30 cellular contexts compared by ENCODE assay signal in genomic region chr3:32282578-32282977, GRCh38. TPM values are rescaled to one million over a fixed set of nuclear protein-coding genes. Genes with fewer than 3 reads are reported as not detected.
"Had no signal": no experiment of that assay in that cellular context is flagged by ENCODE, and none has a peak within 500 bp of the region (broad histone marks: within the 10 kb centered on the region; RNA-seq: fewer than 3 reads in every experiment).

No MANE protein-coding gene starts in this region.

- H3K27me3 ChIP-seq: adrenal gland, ascending aorta, cardiac muscle cell, colonic mucosa, dorsolateral prefrontal cortex, esophagus squamous epithelium, left lung, neural progenitor cell, testis, uterus had no signal

- H3K36me3 Mint-ChIP-seq: activated CD8-positive, alpha-beta memory T cell treated with anti-CD3 and anti-CD28 coated beads, Interleukin-2, amount 10 ng/mL, durations not matched to agents 7 days and 5 days; activated naive CD8-positive, alpha-beta T cell treated with anti-CD3 and anti-CD28 coated beads for 36 hours; brain; mesothelial cell of epicardium; naive thymus-derived CD8-positive, alpha-beta T cell; neural progenitor cell had no signal

- H3K9ac ChIP-seq: neural progenitor cell had no signal

- H3K4me2 ChIP-seq: neural progenitor cell had no signal

- H3K27me3 Mint-ChIP-seq: activated naive CD8-positive, alpha-beta T cell treated with anti-CD3 and anti-CD28 coated beads for 36 hours; naive thymus-derived CD8-positive, alpha-beta T cell had no signal

- H3K36me3 ChIP-seq: adrenal gland, ascending aorta, cardiac muscle cell, colonic mucosa, esophagus squamous epithelium, left lung, neural progenitor cell, uterus had no signal

- H3K4me1 Mint-ChIP-seq: brain, neural progenitor cell had no signal

- H3K27ac Mint-ChIP-seq: activated B cell treated with CpG ODN at 0.5 μM for 24 hours; activated CD8-positive, alpha-beta memory T cell treated with anti-CD3 and anti-CD28 coated beads, Interleukin-2, amount 10 ng/mL, durations not matched to agents 7 days and 5 days; activated CD8-positive, alpha-beta T cell treated with anti-CD3 and anti-CD28 coated beads, Interleukin-2, amount 10 ng/mL, durations not matched to agents 7 days and 5 days; activated naive CD8-positive, alpha-beta T cell treated with anti-CD3 and anti-CD28 coated beads for 36 hours; activated T-cell treated with anti-CD3 and anti-CD28 coated beads, Interleukin-2, amount 50 U/mL, for 72 hours; brain; mesothelial cell of epicardium; neural progenitor cell; T-helper 1 cell treated with Interleukin-12 subunit alpha and Interleukin-12 subunit beta and Interleukin-4 antibody, amounts not matched to agents 30 μg/mL and 1 μg/mL, for 36 hours had no signal

- H3K4me3 Mint-ChIP-seq: activated B cell treated with CpG ODN at 0.5 μM for 24 hours; activated CD8-positive, alpha-beta memory T cell treated with anti-CD3 and anti-CD28 coated beads, Interleukin-2, amount 10 ng/mL, durations not matched to agents 7 days and 5 days; activated CD8-positive, alpha-beta T cell treated with anti-CD3 and anti-CD28 coated beads, Interleukin-2, amount 10 ng/mL, durations not matched to agents 7 days and 5 days; activated naive CD8-positive, alpha-beta T cell treated with anti-CD3 and anti-CD28 coated beads for 36 hours; activated T-cell treated with anti-CD3 and anti-CD28 coated beads, Interleukin-2, amount 50 U/mL, for 72 hours; brain; mesothelial cell of epicardium; naive thymus-derived CD8-positive, alpha-beta T cell; neural progenitor cell; T-helper 1 cell treated with Interleukin-12 subunit alpha and Interleukin-12 subunit beta and Interleukin-4 antibody, amounts not matched to agents 30 μg/mL and 1 μg/mL, for 36 hours had no signal

- H3K4me1 ChIP-seq: ascending aorta, colonic mucosa, esophagus squamous epithelium, neural progenitor cell, testis, uterus had no signal

- H3K9me3 Mint-ChIP-seq: activated B cell treated with CpG ODN at 0.5 μM for 24 hours; activated naive CD8-positive, alpha-beta T cell treated with anti-CD3 and anti-CD28 coated beads for 36 hours; activated T-cell treated with anti-CD3 and anti-CD28 coated beads, Interleukin-2, amount 50 U/mL, for 72 hours; brain; mesothelial cell of epicardium; naive thymus-derived CD8-positive, alpha-beta T cell; neural progenitor cell; T-helper 1 cell treated with Interleukin-12 subunit alpha and Interleukin-12 subunit beta and Interleukin-4 antibody, amounts not matched to agents 30 μg/mL and 1 μg/mL, for 36 hours had no signal

- H3K27ac ChIP-seq: ascending aorta, cardiac muscle cell, colonic mucosa, dorsolateral prefrontal cortex, esophagus squamous epithelium, left lung, neural progenitor cell, testis, uterus had no signal

- ATAC-seq: activated CD8-positive, alpha-beta memory T cell treated with anti-CD3 and anti-CD28 coated beads, Interleukin-2, amount 10 ng/mL, durations not matched to agents 7 days and 5 days; activated CD8-positive, alpha-beta T cell treated with anti-CD3 and anti-CD28 coated beads, Interleukin-2, amount 10 ng/mL, durations not matched to agents 7 days and 5 days; activated T-cell treated with anti-CD3 and anti-CD28 coated beads, Interleukin-2, amount 50 U/mL, for 72 hours; left lung; naive thymus-derived CD8-positive, alpha-beta T cell had no signal

- H3K9me3 ChIP-seq: adrenal gland, ascending aorta, colonic mucosa, esophagus squamous epithelium, left lung, testis, uterus had no signal

- H3K4me3 ChIP-seq: adrenal gland, ascending aorta, cardiac muscle cell, colonic mucosa, dorsolateral prefrontal cortex, esophagus squamous epithelium, left lung, neural progenitor cell, testis, uterus had no signal

- H2AFZ ChIP-seq: neural progenitor cell had no signal

- DNase-seq: activated B cell treated with CpG ODN at 0.5 μM for 24 hours; activated CD4-positive, alpha-beta T cell treated with anti-CD3 and anti-CD28 coated beads, Interleukin-2, amount 50 U/mL, for 1 hour; activated CD8-positive, alpha-beta memory T cell treated with anti-CD3 and anti-CD28 coated beads, Interleukin-2, amount 10 ng/mL, durations not matched to agents 7 days and 5 days; activated CD8-positive, alpha-beta T cell treated with anti-CD3 and anti-CD28 coated beads, Interleukin-2, amount 10 ng/mL, durations not matched to agents 7 days and 5 days; activated naive CD4-positive, alpha-beta T cell treated with Interleukin-2 at 50 U/mL for 16 hours; activated naive CD8-positive, alpha-beta T cell treated with anti-CD3 and anti-CD28 coated beads for 36 hours; activated T-cell treated with anti-CD3 and anti-CD28 coated beads for 4 hours; activated T-cell treated with anti-CD3 and anti-CD28 coated beads, Interleukin-2, amount 50 U/mL, for 72 hours; cerebellar nuclear complex; colonic mucosa; dorsolateral prefrontal cortex; effector memory CD4-positive, alpha-beta T cell; esophagus squamous epithelium; left lung; naive thymus-derived CD8-positive, alpha-beta T cell; occipital lobe; stimulated activated CD4-positive, alpha-beta T cell treated with anti-CD3 and anti-CD28 coated beads, Interleukin-2, amount 100 ng/mL, for 48 hours; stimulated activated naive CD4-positive, alpha-beta T cell treated with Interleukin-2 at 50 U/mL for 16 hours; T1000; testis; trophoblast cell had no signal

RNA-seq across cellular contexts. Expression of gene CMTM8, which starts 44.1 kb away (rescaled TPM):
- total RNA-seq: skeletal muscle tissue had no signal
